Comparison of ENCODE assay signal across 22 cellular contexts in the genomic region with DNA sequence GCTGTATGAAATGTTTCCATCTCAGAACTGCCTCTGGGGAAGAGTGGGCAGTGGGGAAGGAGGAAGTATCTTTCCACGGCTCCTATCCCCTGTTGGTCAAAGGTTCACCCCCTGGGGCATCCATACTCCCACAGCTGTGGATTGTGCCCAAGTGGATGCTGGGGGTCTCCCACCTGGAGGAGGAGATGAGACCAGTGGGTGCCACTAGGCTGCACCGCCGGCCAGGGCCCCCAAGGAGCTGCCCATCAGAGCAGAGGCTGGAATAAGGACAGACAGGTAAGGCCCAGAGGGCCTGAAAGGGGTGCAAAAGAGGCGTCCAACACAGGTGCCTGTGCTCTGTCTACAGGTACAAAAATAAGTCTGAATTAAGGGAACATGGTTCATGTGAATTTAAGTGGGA.
"Had no signal": no experiment of that assay in that cellular context is flagged by ENCODE, and none has a peak within 500 bp of the region (broad histone marks: within the 10 kb centered on the region; RNA-seq: fewer than 3 reads in every experiment).

No MANE protein-coding gene starts in this region.

- H3K9me3 ChIP-seq: esophagus squamous epithelium, gastrocnemius medialis, heart right ventricle, left lung, lower lobe of right lung had no signal

- H3K4me1 Mint-ChIP-seq: naive thymus-derived CD4-positive, alpha-beta T cell had no signal

- H3K4me1 ChIP-seq: esophagus squamous epithelium, gastrocnemius medialis, heart right ventricle, left lung, lower lobe of right lung had no signal

- H3K27ac Mint-ChIP-seq: naive thymus-derived CD4-positive, alpha-beta T cell had no signal

- H3K27ac ChIP-seq: coronary artery, dorsolateral prefrontal cortex, epithelial cell of prostate, esophagus squamous epithelium, gastrocnemius medialis, heart right ventricle, left lung, lower lobe of right lung had no signal

- H3K4me3 Mint-ChIP-seq: naive thymus-derived CD4-positive, alpha-beta T cell had no signal

- H3K36me3 ChIP-seq: esophagus squamous epithelium, gastrocnemius medialis, heart right ventricle, left lung, lower lobe of right lung had no signal

- H3K27me3 ChIP-seq: gastrocnemius medialis had no signal

- H3K36me3 Mint-ChIP-seq: naive thymus-derived CD4-positive, alpha-beta T cell had no signal

- H3K4me3 ChIP-seq: coronary artery, dorsolateral prefrontal cortex, esophagus squamous epithelium, gastrocnemius medialis, heart right ventricle, left lung, lower lobe of right lung had no signal

- DNase-seq: dermis blood vessel endothelial cell; dorsolateral prefrontal cortex; effector CD4-positive, alpha-beta T cell; effector memory CD4-positive, alpha-beta T cell; erythroblast; esophagus squamous epithelium; foreskin fibroblast; foreskin melanocyte; gastrocnemius medialis; glutamatergic neuron; head of caudate nucleus; heart right ventricle; hippocampal formation; left cardiac atrium; left lung; left ventricle myocardium superior; lower lobe of right lung; mesenchymal stem cell; midbrain; naive thymus-derived CD4-positive, alpha-beta T cell had no signal
